Comparison of ENCODE assay signal across 8 cellular contexts in genomic region chr1:205396972-205397616, GRCh38. TPM values are rescaled to one million over a fixed set of nuclear protein-coding genes. Genes with fewer than 3 reads are reported as not detected.
DNase-seq lines count a peak whose midpoint lies in the region; ATAC-seq, FAIRE-seq and TF ChIP-seq lines count a peak whose summit lies in the region.

No MANE protein-coding gene starts in this region.

- H3K9me3 Mint-ChIP-seq in MCF 10A (ENCODE audit: unreplicated experiment) = no peaks in the 10 kb centered on the region

- H3K4me3 Mint-ChIP-seq in MCF 10A (ENCODE audit: unreplicated experiment) = no peak overlapping the region

- no peak for TF ChIP-seq EP300 in tibial nerve (IDR thresholded peaks at IDR 0.05)

- H3K4me3 ChIP-seq in Jurkat, Clone E6-1 (ENCODE audit: low read length) = no peak overlapping the region
- H3K4me3 ChIP-seq in keratinocyte (ENCODE audit: control insufficient read depth in 2 of 3, extremely low read depth in 1 of 3, insufficient read depth in 2 of 3, low read depth in 1 of 3, low read length in 3 of 3) (no peak overlapping the region), tibial nerve (no peak overlapping the region)

- ATAC-seq in GM18867 (IDR thresholded peaks at IDR 0.05; ENCODE audit: unreplicated experiment) = no peak

- peak; percentile 99 for TF ChIP-seq CTCF in MCF 10A (IDR thresholded peaks at IDR 0.05; ENCODE audit: unreplicated experiment)
- peak; percentile 74 to 89 (median 76) for TF ChIP-seq CTCF in keratinocyte (optimal IDR thresholded peaks at IDR 0.05 in 1 of 3, IDR thresholded peaks at IDR 0.05 in 1 of 3, conservative IDR thresholded peaks at IDR 0.05 in 1 of 3; ENCODE audit: extremely low read depth in 1 of 3, insufficient read depth in 2 of 3, low read length in 3 of 3)
- TF ChIP-seq CTCF in tibial nerve (IDR thresholded peaks at IDR 0.05) = peak; percentile 25 to 46 (median 41)

- intact Hi-C loops in MCF 10A (cut with micrococcal nuclease) = loop anchor here (1.0 to 5.0 kb wide), 5 partner anchors 43 to 260 kb away; no protein-coding TSS in a partner anchor

- H3K27me3 ChIP-seq in keratinocyte (ENCODE audit: control insufficient read depth, extremely low read depth, insufficient read depth, low read length) = no peaks in the 10 kb centered on the region
- H3K27me3 ChIP-seq in tibial nerve = peaks cover 0 to 4% of the 10 kb centered on the region in 2 donors

- CTCF ChIA-PET in MCF 10A (lab: Yijun Ruan, JAX) = interaction anchor here (0.6 to 4.9 kb wide), 67 partner anchors 9 to 1077 kb away, joined by 3 to 193 read pairs (median 5); partner anchors contain the start of genes BLACAT1 and LEMD1

- peaks cover 27% of the 10 kb centered on the region for H3K27me3 Mint-ChIP-seq in MCF 10A (ENCODE audit: insufficient read depth, unreplicated experiment)

- H3K4me1 ChIP-seq in keratinocyte (ENCODE audit: control insufficient read depth, extremely low read depth, insufficient read depth, low read length) = no peaks in the 10 kb centered on the region
- H3K4me1 ChIP-seq in tibial nerve = no peaks in the 10 kb centered on the region

- TF ChIP-seq POLR2A in tibial nerve (IDR thresholded peaks at IDR 0.05) = no peak

- H2AFZ ChIP-seq in keratinocyte (ENCODE audit: control insufficient read depth, low read length) = no peak overlapping the region

- H3K36me3 ChIP-seq in keratinocyte (ENCODE audit: control insufficient read depth in 2 of 2, extremely low read depth in 1 of 2, insufficient read depth in 2 of 2, low read length in 2 of 2) = no peaks in the 10 kb centered on the region
- H3K36me3 ChIP-seq in tibial nerve = no peaks in the 10 kb centered on the region

- peak; percentile 93 for DNase-seq in DMS53 treated with DMSO at 0.1 percent for 48 hours (lab: John Stamatoyannopoulos, UW; ENCODE audit: unreplicated experiment)
- DNase-seq in Jurkat, Clone E6-1 (ENCODE audit: low read depth, low spot score) = peak; percentile 27
- DNase-seq in NCI-H82 treated with DMSO at 0.1 percent for 48 hours (lab: John Stamatoyannopoulos, UW; ENCODE audit: unreplicated experiment) = peak; percentile 92
- DNase-seq in MCF 10A (ENCODE audit: unreplicated experiment) = peak; percentile 87
- peak; percentile 21 for DNase-seq in keratinocyte (ENCODE audit: low read depth, low spot score)
- no peak for DNase-seq in tibial nerve (ENCODE audit: low spot score in 2 of 2)
- DNase-seq in mucosa of gallbladder (ENCODE audit: low spot score) = no peak

- H4K20me1 ChIP-seq in keratinocyte (ENCODE audit: control insufficient read depth, extremely low read depth, insufficient read depth, low read length) = no peaks in the 10 kb centered on the region

- no peak overlapping the region for H3K9ac ChIP-seq in keratinocyte (ENCODE audit: control insufficient read depth, extremely low read depth, insufficient read depth, low read length)

- H3K9me1 ChIP-seq in keratinocyte (ENCODE audit: control insufficient read depth, extremely low read depth, insufficient read depth, low read length) = no peaks in the 10 kb centered on the region

- dilution Hi-C loops in keratinocyte (cut with MboI; ENCODE audit: extremely low pct_ligation_motif_present, low sequenced_read_pairs) = no loop called here

- H3K27ac ChIP-seq in keratinocyte (ENCODE audit: control insufficient read depth, insufficient read depth, low read length) (no peak overlapping the region), tibial nerve (no peak overlapping the region)

- H3K4me1 Mint-ChIP-seq in MCF 10A (ENCODE audit: insufficient read depth, unreplicated experiment) = peaks cover 4% of the 10 kb centered on the region

- no peaks in the 10 kb centered on the region for H3K9me3 ChIP-seq in keratinocyte (ENCODE audit: control insufficient read depth, low read depth, low read length)
- H3K9me3 ChIP-seq in tibial nerve = peaks cover 0 to 9% (median 0%) of the 10 kb centered on the region in 4 donors

- no TSS peak for BruUV-seq in MCF 10A (replicated peaks; lab: Mats Ljungman, UMichigan)

- no peaks in the 10 kb centered on the region for H3K36me3 Mint-ChIP-seq in MCF 10A (ENCODE audit: insufficient read depth, unreplicated experiment)

- no peak overlapping the region for H3K4me2 ChIP-seq in keratinocyte (ENCODE audit: control insufficient read depth, extremely low read depth, insufficient read depth, low read depth, low read length)

- POLR2A ChIA-PET in MCF 10A (lab: Yijun Ruan, JAX) = interaction anchor here (0.7 to 2.6 kb wide), 15 partner anchors 10 to 195 kb away, joined by 3 to 21 read pairs (median 4); no protein-coding TSS in a partner anchor

- 7% methylated on average over 6 of the region's 6 CpGs for WGBS in tibial nerve, 2 donors

- no peak overlapping the region for H3K27ac Mint-ChIP-seq in MCF 10A (ENCODE audit: low read depth, unreplicated experiment)

- peak; percentile 92 for FAIRE-seq in keratinocyte (lab: Jason Lieb, UNC)

- H3K79me2 ChIP-seq in keratinocyte (ENCODE audit: control insufficient read depth, insufficient read depth, low read length) = no peaks in the 10 kb centered on the region

RNA-seq across cellular contexts. Expression of gene LEMD1, which starts 24.8 kb away (rescaled TPM):
- polyA plus RNA-seq in Jurkat, Clone E6-1 (2012; ENCODE audit: insufficient read depth, insufficient read length) = not detected
- 1.4 TPM in 2 replicates for total RNA-seq in MCF 10A (2022)
- polyA plus RNA-seq in keratinocyte = 0.91 to 3.4 TPM (median 1.9 TPM) in 3 replicates
- 53.8 TPM for polyA plus RNA-seq in keratinocyte (2011; ENCODE audit: low read depth)
- 2.7 and 4.3 TPM in 2 replicates for polyA plus RNA-seq in keratinocyte (2011; cell fraction: cytosol; rRNA removed)
- 6.5 and 7.2 TPM in 2 replicates for polyA plus RNA-seq in keratinocyte (2011; cell fraction: nucleus; rRNA removed)
- 1.8 and 60.2 TPM in 2 replicates for polyA plus RNA-seq in keratinocyte (2012; ENCODE audit: low replicate concordance)
- 5.7 to 15.9 TPM (median 6.8 TPM) in 3 replicates for polyA minus RNA-seq in keratinocyte
- not detected for polyA minus RNA-seq in keratinocyte (2011; cell fraction: cytosol; rRNA and poly(A)+ RNA removed)
- polyA minus RNA-seq in keratinocyte (2011; cell fraction: nucleus; rRNA and poly(A)+ RNA removed) = 3.9 and 5.8 TPM in 2 replicates
- not detected for total RNA-seq in tibial nerve
- total RNA-seq in mucosa of gallbladder = 1.0 TPM

RNA-seq across cellular contexts. Expression of gene KLHDC8A, which starts 40.4 kb away (rescaled TPM):
- polyA plus RNA-seq in Jurkat, Clone E6-1 (2012; ENCODE audit: insufficient read depth, insufficient read length) = not detected
- total RNA-seq in MCF 10A (2022) (not detected in 2 replicates), tibial nerve (1 to 10 TPM; 4.1 to 5.5 (median 4.6) TPM), mucosa of gallbladder (2.2 TPM)
- not detected in 3 replicates for polyA plus RNA-seq in keratinocyte
- polyA plus RNA-seq in keratinocyte (2011; ENCODE audit: low read depth) = 0.50 TPM
- polyA plus RNA-seq in keratinocyte (2011; cell fraction: cytosol; rRNA removed) = not detected in 2 replicates
- not detected in 2 replicates for polyA plus RNA-seq in keratinocyte (2011; cell fraction: nucleus; rRNA removed)
- 0.10 TPM in 1 of 2 replicates, not detected in the other for polyA plus RNA-seq in keratinocyte (2012; ENCODE audit: low replicate concordance)
- polyA minus RNA-seq in keratinocyte = not detected in 3 replicates
- polyA minus RNA-seq in keratinocyte (2011; cell fraction: cytosol; rRNA and poly(A)+ RNA removed) = not detected
- not detected in 2 replicates for polyA minus RNA-seq in keratinocyte (2011; cell fraction: nucleus; rRNA and poly(A)+ RNA removed)

RNA-seq across cellular contexts. Expression of gene BLACAT1, which starts 58.8 kb away (rescaled TPM):
- not detected for polyA plus RNA-seq in Jurkat, Clone E6-1 (2012; ENCODE audit: insufficient read depth, insufficient read length)
- total RNA-seq in MCF 10A (2022) (0.72 and 1.1 TPM in 2 replicates), tibial nerve (under 1 TPM in 1 of 4 donors, not detected in 3; 0.44 TPM), mucosa of gallbladder (0.81 TPM)
- polyA plus RNA-seq in keratinocyte = 2.3 to 5.2 TPM (median 4.0 TPM) in 3 replicates
- 0.62 TPM for polyA plus RNA-seq in keratinocyte (2011; ENCODE audit: low read depth)
- 1.7 and 2.2 TPM in 2 replicates for polyA plus RNA-seq in keratinocyte (2011; cell fraction: cytosol; rRNA removed)
- polyA plus RNA-seq in keratinocyte (2011; cell fraction: nucleus; rRNA removed) = 14.6 and 16.6 TPM in 2 replicates
- polyA plus RNA-seq in keratinocyte (2012; ENCODE audit: low replicate concordance) = 1.3 and 1.8 TPM in 2 replicates
- 3.4 to 9.0 TPM (median 6.4 TPM) in 3 replicates for polyA minus RNA-seq in keratinocyte
- polyA minus RNA-seq in keratinocyte (2011; cell fraction: cytosol; rRNA and poly(A)+ RNA removed) = 1.2 TPM
- polyA minus RNA-seq in keratinocyte (2011; cell fraction: nucleus; rRNA and poly(A)+ RNA removed) = 3.9 and 7.1 TPM in 2 replicates

Comparison
In these comparisons a context has a peak if more than half of its experiments do, and no peak if none do; other contexts are left out.
1. DNase-seq: peak in DMS53 treated with DMSO at 0.1 percent for 48 hours (single experiment), Jurkat, Clone E6-1 (single experiment), NCI-H82 treated with DMSO at 0.1 percent for 48 hours (single experiment), MCF 10A (single experiment) and keratinocyte (single experiment); none in tibial nerve (0 of 2) and mucosa of gallbladder (single experiment).
2. CTCF ChIP-seq: peak in every context shown above with its lines; median percentile 99 in MCF 10A; 76 in keratinocyte; 41 in tibial nerve.